ENCODE assay signal across 12 cellular contexts in the genomic region with DNA sequence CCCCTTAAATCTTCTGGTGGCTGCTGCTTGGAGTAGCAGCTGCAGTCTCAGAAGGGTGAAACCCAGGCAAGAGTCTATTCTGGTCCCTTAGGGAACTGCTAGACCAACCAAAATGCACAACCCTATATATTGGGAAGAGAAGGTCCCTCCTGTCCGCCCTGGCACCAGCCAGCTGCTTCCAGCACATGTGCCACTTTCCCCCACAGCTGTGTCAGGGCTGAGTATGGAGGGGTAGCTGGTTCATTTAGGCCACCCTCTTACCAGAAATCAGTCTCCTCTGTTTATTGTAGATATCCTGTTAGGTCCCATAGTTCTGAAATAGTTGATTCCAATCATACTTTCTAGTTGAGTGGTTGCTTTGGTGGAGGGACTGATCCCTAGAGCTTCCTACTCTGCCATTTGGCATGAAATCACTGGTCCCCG.
DNase-seq lines count a peak whose midpoint lies in the region; ATAC-seq, FAIRE-seq and TF ChIP-seq lines count a peak whose summit lies in the region.
"Had no signal": no experiment of that assay in that cellular context is flagged by ENCODE, and none has a peak within 500 bp of the region (broad histone marks: within the 10 kb centered on the region; RNA-seq: fewer than 3 reads in every experiment).

No MANE protein-coding gene starts in this region.

- H4K20me1 ChIP-seq in GM23248 (ENCODE audit: insufficient read depth) (no peaks in the 10 kb centered on the region), K562 (replicated peaks; ENCODE audit: control insufficient read depth, insufficient read depth, low read length) (peaks cover 16% of the 10 kb centered on the region)

- H3K27me3 ChIP-seq in GM23248 (replicated peaks; ENCODE audit: insufficient read depth) (no peaks in the 10 kb centered on the region), K562 (ENCODE audit: control insufficient read depth in 2 of 2, insufficient read depth in 2 of 2, low read length in 2 of 2) (no peaks in the 10 kb centered on the region)
- H3K27me3 ChIP-seq in naive thymus-derived CD4-positive, alpha-beta T cell (ENCODE audit: control insufficient read depth in 2 of 2, insufficient read depth in 2 of 2, low read length in 2 of 2), result no peaks in the 10 kb centered on the region

- peak overlapping the region; percentile 76 for H3K4me2 ChIP-seq in GM23248 (ENCODE audit: unreplicated experiment)
- H3K4me2 ChIP-seq in K562 (ENCODE audit: insufficient read depth, low read length), result no peak overlapping the region

- H3K9me1 ChIP-seq in K562 (ENCODE audit: control insufficient read depth, insufficient read depth, low read length), result no peaks in the 10 kb centered on the region

- peak overlapping the region in 3 of 10 donors; percentile 18 to 51 (median 30) for H3K4me3 Mint-ChIP-seq in naive thymus-derived CD4-positive, alpha-beta T cell
- H3K4me3 Mint-ChIP-seq in stimulated activated naive CD8-positive, alpha-beta T cell treated with anti-CD3 and anti-CD28 coated beads, Interleukin-15, amount 100 ng/mL, for 72 hours, result no peak overlapping the region

- peak; percentile 36 for ATAC-seq in K562
- no peak for ATAC-seq in naive thymus-derived CD4-positive, alpha-beta T cell
- ATAC-seq in stimulated activated naive CD8-positive, alpha-beta T cell treated with anti-CD3 and anti-CD28 coated beads, Interleukin-15, amount 100 ng/mL, for 72 hours, result no peak

- peaks cover 4 to 53% (median 24%) of the 10 kb centered on the region in 5 donors for H3K36me3 Mint-ChIP-seq in naive thymus-derived CD4-positive, alpha-beta T cell

- TF ChIP-seq POLR2A in K562 (conservative IDR thresholded peaks at IDR 0.05), result no peak

- H3K4me1 Mint-ChIP-seq in naive thymus-derived CD4-positive, alpha-beta T cell, result peaks cover 38 to 76% (median 63%) of the 10 kb centered on the region in 7 donors
- peaks cover 62% of the 10 kb centered on the region for H3K4me1 Mint-ChIP-seq in stimulated activated naive CD8-positive, alpha-beta T cell treated with anti-CD3 and anti-CD28 coated beads, Interleukin-15, amount 100 ng/mL, for 72 hours

- H3K9ac ChIP-seq in GM23248, result peak overlapping the region; percentile 10; the same call in 1 of the 2 replicates
- H3K9ac ChIP-seq in K562 (ENCODE audit: insufficient read depth in 1 of 2, low read depth in 2 of 2, low read length in 2 of 2), result no peak overlapping the region

- POLR2A ChIA-PET in K562 (lab: Yijun Ruan, JAX), result no interaction called here
- POLR2A ChIA-PET in naive thymus-derived CD4-positive, alpha-beta T cell (lab: Charles Lee), result no interaction called here

- no TSS peak for BruUV-seq in K562 (replicated peaks; lab: Mats Ljungman, UMichigan)

- no peak for TF ChIP-seq RAD21 in K562 (CRISPR knock-in tag; conservative IDR thresholded peaks at IDR 0.05 in 1 of 2, IDR thresholded peaks at IDR 0.05 in 1 of 2)

- no peak for TF ChIP-seq EP300 in K562 (IDR thresholded peaks at IDR 0.05; ENCODE audit: low read length)

- no peak overlapping the region for H2AFZ ChIP-seq in GM23248
- H2AFZ ChIP-seq in K562 (ENCODE audit: low read depth, low read length), result no peak overlapping the region

- DNase-seq in AG08396 (ENCODE audit: low spot score) (peak; percentile 68), GM23248 (peak; percentile 65), K562 (ENCODE audit: extremely low read depth in 1 of 4, low spot score in 3 of 4) (no peak), GM13977 (ENCODE audit: low spot score) (no peak), NCI-H345 (lab: John Stamatoyannopoulos, UW) (no peak)
- DNase-seq in naive thymus-derived CD4-positive, alpha-beta T cell, result no peak
- DNase-seq in activated effector memory CD4-positive, alpha-beta T cell treated with Interleukin-2 at 50 U/mL for 16 hours, result no peak
- no peak for DNase-seq in stimulated activated naive CD8-positive, alpha-beta T cell treated with anti-CD3 and anti-CD28 coated beads, Interleukin-15, amount 100 ng/mL, for 72 hours
- DNase-seq: activated CD4-positive, alpha-beta T cell treated with anti-CD3 and anti-CD28 coated beads, Interleukin-2, amount 50 U/mL, for 48 hours; DMS53; posterior cingulate gyrus had no signal

- H3K27ac ChIP-seq in GM23248 (peak overlapping the region; percentile 54), K562 (ENCODE audit: extremely low read depth, low read depth, low read length) (no peak overlapping the region)
- no peak overlapping the region for H3K27ac ChIP-seq in naive thymus-derived CD4-positive, alpha-beta T cell (ENCODE audit: low read depth, low read length)

- 44 to 47% methylated on average over 2 of the region's 2 CpGs for WGBS in GM23248 (ENCODE audit: low coverage in 1 of 2, low lambda C conversion rate in 2 of 2, missing lambda C conversion rate in 2 of 2), 2 experiments
- 82% methylated on average over 2 of the region's 2 CpGs for WGBS in K562 (ENCODE audit: insufficient coverage, low coverage, missing lambda C conversion rate)

- H3K27me3 Mint-ChIP-seq in naive thymus-derived CD4-positive, alpha-beta T cell, result no peaks in the 10 kb centered on the region
- H3K27me3 Mint-ChIP-seq in stimulated activated naive CD8-positive, alpha-beta T cell treated with anti-CD3 and anti-CD28 coated beads, Interleukin-15, amount 100 ng/mL, for 72 hours, result no peaks in the 10 kb centered on the region

- in situ Hi-C loops in GM23248 (cut with MboI) (no loop called here), K562 (cut with MboI) (no loop called here), GM13977 (cut with MboI; ENCODE audit: low pct_unique_long_range_greater_than_20kb, low sequenced_read_pairs, unreplicated experiment) (no loop called here)

- peak overlapping the region in 6 of 9 donors; percentile 2 to 58 (median 20) for H3K27ac Mint-ChIP-seq in naive thymus-derived CD4-positive, alpha-beta T cell
- H3K27ac Mint-ChIP-seq in stimulated activated naive CD8-positive, alpha-beta T cell treated with anti-CD3 and anti-CD28 coated beads, Interleukin-15, amount 100 ng/mL, for 72 hours, result peak overlapping the region in 1 of 2 donors; percentile 9

- peak overlapping the region; percentile 56 for H3K4me3 ChIP-seq in GM23248
- no peak overlapping the region for H3K4me3 ChIP-seq in K562
- no peak overlapping the region for H3K4me3 ChIP-seq in naive thymus-derived CD4-positive, alpha-beta T cell (ENCODE audit: low read length)

- H3K79me2 ChIP-seq in GM23248 (ENCODE audit: insufficient read depth) (peaks cover 100% of the 10 kb centered on the region), K562 (ENCODE audit: control insufficient read depth, insufficient read depth, low read length) (peaks cover 93% of the 10 kb centered on the region)

- CTCF ChIA-PET in K562 (lab: Yijun Ruan, JAX; ENCODE audit: low intra/inter-chr PET ratio), result no interaction called here
- CTCF ChIA-PET in naive thymus-derived CD4-positive, alpha-beta T cell (lab: Charles Lee), result no interaction called here

- intact Hi-C loops in K562 (cut with micrococcal nuclease), result no loop called here
- intact Hi-C loops in naive thymus-derived CD4-positive, alpha-beta T cell (cut with micrococcal nuclease), result no loop called here

- H3K4me1 ChIP-seq in GM23248 (ENCODE audit: insufficient read depth) (peaks cover 51% of the 10 kb centered on the region), K562 (replicated peaks in 1 of 2; ENCODE audit: control insufficient read depth in 2 of 2, insufficient read depth in 2 of 2, low read length in 2 of 2) (peaks cover 3 to 5% of the 10 kb centered on the region in 2 experiments; a peak in 3 of 5 replicates)
- peaks cover 5 to 13% of the 10 kb centered on the region in 2 donors for H3K4me1 ChIP-seq in naive thymus-derived CD4-positive, alpha-beta T cell (ENCODE audit: control insufficient read depth in 2 of 2, insufficient read depth in 2 of 2, low read length in 2 of 2)

- TF ChIP-seq CTCF in K562 (IDR thresholded peaks at IDR 0.05 in 2 of 3, conservative IDR thresholded peaks at IDR 0.05 in 1 of 3; ENCODE audit: insufficient read depth in 2 of 3, low read depth in 1 of 3, low read length in 3 of 3) (no peak), GM13977 (IDR thresholded peaks at IDR 0.05; ENCODE audit: extremely low read depth, insufficient read depth, missing control alignments) (no peak)

- H3K36me3 ChIP-seq in GM23248 (ENCODE audit: low read depth) (peaks cover 5% of the 10 kb centered on the region; the same call in 1 of the 2 replicates), K562 (ENCODE audit: control insufficient read depth, insufficient read depth, low read length) (peaks cover 20% of the 10 kb centered on the region)
- peaks cover 0 to 1% (median 0%) of the 10 kb centered on the region in 3 experiments for H3K36me3 ChIP-seq in naive thymus-derived CD4-positive, alpha-beta T cell (ENCODE audit: control insufficient read depth in 2 of 3, insufficient read depth in 3 of 3, low read length in 3 of 3)

- H3F3A ChIP-seq in GM23248 (ENCODE audit: insufficient read depth), result peaks cover 44% of the 10 kb centered on the region

- H3K9me3 ChIP-seq in GM23248 (ENCODE audit: low read depth) (no peaks in the 10 kb centered on the region), K562 (replicated peaks; ENCODE audit: control insufficient read depth, insufficient read depth, low read depth, low read length) (no peaks in the 10 kb centered on the region)
- H3K9me3 ChIP-seq in naive thymus-derived CD4-positive, alpha-beta T cell (ENCODE audit: control insufficient read depth in 2 of 3, low read length in 3 of 3), result no peaks in the 10 kb centered on the region

- FAIRE-seq in K562 (lab: Jason Lieb, UNC), result no peak
- FAIRE-seq: bronchial epithelial cell had no signal

- no peaks in the 10 kb centered on the region for H3K9me3 Mint-ChIP-seq in naive thymus-derived CD4-positive, alpha-beta T cell
- H3K9me3 Mint-ChIP-seq in stimulated activated naive CD8-positive, alpha-beta T cell treated with anti-CD3 and anti-CD28 coated beads, Interleukin-15, amount 100 ng/mL, for 72 hours, result no peaks in the 10 kb centered on the region

- no peaks in the 10 kb centered on the region for H3K9me2 ChIP-seq in GM23248 (ENCODE audit: insufficient read depth)

TF ChIP-seq in K562, 482 proteins besides CTCF, POLR2A, EP300 and RAD21:
- TF ChIP-seq CCAR2 (IDR thresholded peaks at IDR 0.05; ENCODE audit: low read depth, low read length), result no peak
- no peak for TF ChIP-seq KDM5B (IDR thresholded peaks at IDR 0.05; ENCODE audit: insufficient replicate concordance, low read depth, low read length)
- TF ChIP-seq SIRT6 (IDR thresholded peaks at IDR 0.05; ENCODE audit: low read depth, low read length), result no peak
- TF ChIP-seq MTA2 (IDR thresholded peaks at IDR 0.05; ENCODE audit: low read depth), result no peak
- no peak for TF ChIP-seq CBX5 (IDR thresholded peaks at IDR 0.05; ENCODE audit: borderline replicate concordance, low read depth)

Comparison
In these comparisons a context has a peak if more than half of its experiments do, and no peak if none do; other contexts are left out.
1. DNase-seq: peak in AG08396 (single experiment) and GM23248 (single experiment); none in K562 (0 of 4), naive thymus-derived CD4-positive, alpha-beta T cell (0 of 9), GM13977 (single experiment), NCI-H345 (single experiment), activated effector memory CD4-positive, alpha-beta T cell treated with Interleukin-2 at 50 U/mL for 16 hours (single experiment) and stimulated activated naive CD8-positive, alpha-beta T cell treated with anti-CD3 and anti-CD28 coated beads, Interleukin-15, amount 100 ng/mL, for 72 hours (0 of 2).